1 cellular context compared by ENCODE assay signal in the genomic region with DNA sequence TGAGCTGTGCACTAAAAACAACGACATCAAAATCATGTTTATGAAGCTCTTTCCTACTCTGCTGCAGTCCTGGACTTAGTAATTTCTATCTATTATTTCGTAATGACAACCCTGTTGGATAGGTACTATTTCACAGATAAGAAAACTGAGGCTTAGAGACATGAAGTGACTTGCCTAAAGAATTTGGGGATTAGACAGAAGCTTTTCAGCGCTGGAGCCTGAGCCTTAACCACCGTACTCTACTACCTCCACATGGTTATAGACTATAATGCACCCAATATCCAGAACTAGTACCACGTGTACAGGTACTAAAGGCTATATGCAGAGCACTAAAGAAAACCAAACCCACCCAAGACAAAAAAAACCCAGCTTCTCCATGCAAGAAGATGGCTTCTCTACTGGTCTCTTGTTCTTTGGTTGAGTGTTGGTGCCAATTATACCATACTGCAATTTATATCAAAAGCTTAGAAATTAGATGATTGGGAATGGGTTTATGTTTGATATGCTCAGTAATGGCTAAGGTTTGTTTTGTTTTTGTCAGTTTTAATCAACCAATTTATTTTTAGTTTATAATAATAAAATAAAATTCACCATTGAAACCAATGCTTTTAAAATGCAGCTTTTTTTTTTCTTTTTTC.
TF ChIP-seq lines count a peak whose summit lies in the region.

No MANE protein-coding gene starts in this region.

TF ChIP-seq in H1, 55 proteins besides CTCF, POLR2A, EP300 and RAD21:
- TF ChIP-seq EGR1 (IDR thresholded peaks at IDR 0.05; ENCODE audit: borderline replicate concordance, low read depth, low read length) (no peak), POU5F1 (IDR thresholded peaks at IDR 0.05; ENCODE audit: low read depth, low read length) (no peak), CBX5 (IDR thresholded peaks at IDR 0.05; ENCODE audit: low read depth, low read length) (no peak), TAF1 (IDR thresholded peaks at IDR 0.05; ENCODE audit: low read depth, low read length) (no peak), JUN (IDR thresholded peaks at IDR 0.05; ENCODE audit: low read depth, low read length) (no peak), RNF2 (IDR thresholded peaks at IDR 0.05; ENCODE audit: borderline replicate concordance, low read depth, low read length, missing control alignments, poor library complexity, severe bottlenecking) (no peak), MAX (IDR thresholded peaks at IDR 0.05) (no peak), EZH2 (IDR thresholded peaks at IDR 0.05; ENCODE audit: low read depth, low read length, severe bottlenecking) (no peak), YY1 (IDR thresholded peaks at IDR 0.05; ENCODE audit: low read depth, low read length) (no peak)
- TF ChIP-seq, protein P1, sequence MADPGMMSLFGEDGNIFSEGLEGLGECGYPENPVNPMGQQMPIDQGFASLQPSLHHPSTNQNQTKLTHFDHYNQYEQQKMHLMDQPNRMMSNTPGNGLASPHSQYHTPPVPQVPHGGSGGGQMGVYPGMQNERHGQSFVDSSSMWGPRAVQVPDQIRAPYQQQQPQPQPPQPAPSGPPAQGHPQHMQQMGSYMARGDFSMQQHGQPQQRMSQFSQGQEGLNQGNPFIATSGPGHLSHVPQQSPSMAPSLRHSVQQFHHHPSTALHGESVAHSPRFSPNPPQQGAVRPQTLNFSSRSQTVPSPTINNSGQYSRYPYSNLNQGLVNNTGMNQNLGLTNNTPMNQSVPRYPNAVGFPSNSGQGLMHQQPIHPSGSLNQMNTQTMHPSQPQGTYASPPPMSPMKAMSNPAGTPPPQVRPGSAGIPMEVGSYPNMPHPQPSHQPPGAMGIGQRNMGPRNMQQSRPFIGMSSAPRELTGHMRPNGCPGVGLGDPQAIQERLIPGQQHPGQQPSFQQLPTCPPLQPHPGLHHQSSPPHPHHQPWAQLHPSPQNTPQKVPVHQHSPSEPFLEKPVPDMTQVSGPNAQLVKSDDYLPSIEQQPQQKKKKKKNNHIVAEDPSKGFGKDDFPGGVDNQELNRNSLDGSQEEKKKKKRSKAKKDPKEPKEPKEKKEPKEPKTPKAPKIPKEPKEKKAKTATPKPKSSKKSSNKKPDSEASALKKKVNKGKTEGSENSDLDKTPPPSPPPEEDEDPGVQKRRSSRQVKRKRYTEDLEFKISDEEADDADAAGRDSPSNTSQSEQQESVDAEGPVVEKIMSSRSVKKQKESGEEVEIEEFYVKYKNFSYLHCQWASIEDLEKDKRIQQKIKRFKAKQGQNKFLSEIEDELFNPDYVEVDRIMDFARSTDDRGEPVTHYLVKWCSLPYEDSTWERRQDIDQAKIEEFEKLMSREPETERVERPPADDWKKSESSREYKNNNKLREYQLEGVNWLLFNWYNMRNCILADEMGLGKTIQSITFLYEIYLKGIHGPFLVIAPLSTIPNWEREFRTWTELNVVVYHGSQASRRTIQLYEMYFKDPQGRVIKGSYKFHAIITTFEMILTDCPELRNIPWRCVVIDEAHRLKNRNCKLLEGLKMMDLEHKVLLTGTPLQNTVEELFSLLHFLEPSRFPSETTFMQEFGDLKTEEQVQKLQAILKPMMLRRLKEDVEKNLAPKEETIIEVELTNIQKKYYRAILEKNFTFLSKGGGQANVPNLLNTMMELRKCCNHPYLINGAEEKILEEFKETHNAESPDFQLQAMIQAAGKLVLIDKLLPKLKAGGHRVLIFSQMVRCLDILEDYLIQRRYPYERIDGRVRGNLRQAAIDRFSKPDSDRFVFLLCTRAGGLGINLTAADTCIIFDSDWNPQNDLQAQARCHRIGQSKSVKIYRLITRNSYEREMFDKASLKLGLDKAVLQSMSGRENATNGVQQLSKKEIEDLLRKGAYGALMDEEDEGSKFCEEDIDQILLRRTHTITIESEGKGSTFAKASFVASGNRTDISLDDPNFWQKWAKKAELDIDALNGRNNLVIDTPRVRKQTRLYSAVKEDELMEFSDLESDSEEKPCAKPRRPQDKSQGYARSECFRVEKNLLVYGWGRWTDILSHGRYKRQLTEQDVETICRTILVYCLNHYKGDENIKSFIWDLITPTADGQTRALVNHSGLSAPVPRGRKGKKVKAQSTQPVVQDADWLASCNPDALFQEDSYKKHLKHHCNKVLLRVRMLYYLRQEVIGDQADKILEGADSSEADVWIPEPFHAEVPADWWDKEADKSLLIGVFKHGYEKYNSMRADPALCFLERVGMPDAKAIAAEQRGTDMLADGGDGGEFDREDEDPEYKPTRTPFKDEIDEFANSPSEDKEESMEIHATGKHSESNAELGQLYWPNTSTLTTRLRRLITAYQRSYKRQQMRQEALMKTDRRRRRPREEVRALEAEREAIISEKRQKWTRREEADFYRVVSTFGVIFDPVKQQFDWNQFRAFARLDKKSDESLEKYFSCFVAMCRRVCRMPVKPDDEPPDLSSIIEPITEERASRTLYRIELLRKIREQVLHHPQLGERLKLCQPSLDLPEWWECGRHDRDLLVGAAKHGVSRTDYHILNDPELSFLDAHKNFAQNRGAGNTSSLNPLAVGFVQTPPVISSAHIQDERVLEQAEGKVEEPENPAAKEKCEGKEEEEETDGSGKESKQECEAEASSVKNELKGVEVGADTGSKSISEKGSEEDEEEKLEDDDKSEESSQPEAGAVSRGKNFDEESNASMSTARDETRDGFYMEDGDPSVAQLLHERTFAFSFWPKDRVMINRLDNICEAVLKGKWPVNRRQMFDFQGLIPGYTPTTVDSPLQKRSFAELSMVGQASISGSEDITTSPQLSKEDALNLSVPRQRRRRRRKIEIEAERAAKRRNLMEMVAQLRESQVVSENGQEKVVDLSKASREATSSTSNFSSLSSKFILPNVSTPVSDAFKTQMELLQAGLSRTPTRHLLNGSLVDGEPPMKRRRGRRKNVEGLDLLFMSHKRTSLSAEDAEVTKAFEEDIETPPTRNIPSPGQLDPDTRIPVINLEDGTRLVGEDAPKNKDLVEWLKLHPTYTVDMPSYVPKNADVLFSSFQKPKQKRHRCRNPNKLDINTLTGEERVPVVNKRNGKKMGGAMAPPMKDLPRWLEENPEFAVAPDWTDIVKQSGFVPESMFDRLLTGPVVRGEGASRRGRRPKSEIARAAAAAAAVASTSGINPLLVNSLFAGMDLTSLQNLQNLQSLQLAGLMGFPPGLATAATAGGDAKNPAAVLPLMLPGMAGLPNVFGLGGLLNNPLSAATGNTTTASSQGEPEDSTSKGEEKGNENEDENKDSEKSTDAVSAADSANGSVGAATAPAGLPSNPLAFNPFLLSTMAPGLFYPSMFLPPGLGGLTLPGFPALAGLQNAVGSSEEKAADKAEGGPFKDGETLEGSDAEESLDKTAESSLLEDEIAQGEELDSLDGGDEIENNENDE (IDR thresholded peaks at IDR 0.05; ENCODE audit: insufficient replicate concordance, low read length) = no peak
